ENCODE assay signal across 9 cellular contexts in the genomic region with DNA sequence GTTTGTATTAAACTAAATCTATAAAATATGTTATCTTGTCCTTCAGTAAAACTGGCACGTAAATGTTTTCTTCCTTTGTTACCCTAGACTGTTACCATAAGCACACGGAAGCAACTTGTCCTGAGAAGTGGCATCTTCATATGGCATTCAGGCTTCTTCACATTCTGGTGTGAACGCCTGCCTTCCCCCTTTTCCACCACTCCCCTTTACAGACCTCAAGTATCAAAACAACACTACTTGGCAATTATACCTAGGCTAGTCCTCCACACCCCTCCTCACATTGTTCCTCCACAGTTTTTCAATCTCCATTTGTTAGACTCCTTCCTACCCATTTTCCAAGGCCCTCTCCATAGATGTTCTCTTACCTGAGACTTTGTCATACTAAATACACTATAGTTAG. TPM values are rescaled to one million over a fixed set of nuclear protein-coding genes. Genes with fewer than 3 reads are reported as not detected.
A peak's percentile ranks its signal among the peaks of the same experiment; 100 is the strongest.
DNase-seq lines count a peak whose midpoint lies in the region; ATAC-seq and TF ChIP-seq lines count a peak whose summit lies in the region.
"Had no signal": no experiment of that assay in that cellular context is flagged by ENCODE, and none has a peak within 500 bp of the region (broad histone marks: within the 10 kb centered on the region; RNA-seq: fewer than 3 reads in every experiment).

No MANE protein-coding gene starts in this region.

- H3K27ac ChIP-seq in PC-3 (ENCODE audit: low read length) = no peak overlapping the region
- peak overlapping the region; percentile 93 for H3K27ac ChIP-seq in epithelial cell of prostate
- H3K27ac ChIP-seq in rectal smooth muscle tissue (ENCODE audit: low read depth, low read length) = peak overlapping the region; percentile 95

- TF ChIP-seq CTCF in PC-3 (conservative IDR thresholded peaks at IDR 0.05; ENCODE audit: low read depth, low read length) = no peak

- H3K27me3 ChIP-seq in PC-3 (ENCODE audit: low read length) (no peaks in the 10 kb centered on the region), rectal smooth muscle tissue (ENCODE audit: control insufficient read depth, insufficient read depth, low read length) (no peaks in the 10 kb centered on the region)

- H3K4me1 ChIP-seq in PC-3 (ENCODE audit: insufficient read depth, low read length) (peaks cover 6% of the 10 kb centered on the region; the same call in 1 of the 2 replicates), rectal smooth muscle tissue (ENCODE audit: control insufficient read depth, insufficient read depth, low read length) (peaks cover 24% of the 10 kb centered on the region)

- H3F3A ChIP-seq in PC-3 (ENCODE audit: low read length, unreplicated experiment) = no peaks in the 10 kb centered on the region

- H3K9me3 ChIP-seq in PC-3 (ENCODE audit: low read length) = no peaks in the 10 kb centered on the region

- intact Hi-C loops in PC-3 (cut with micrococcal nuclease) = loop anchor here (10.0 kb wide), 1 partner anchor 370 kb away; a partner anchor contains a TSS

- DNase-seq in PC-3 = no peak
- no peak for DNase-seq in epithelial cell of prostate (ENCODE audit: low read depth, low spot score)
- DNase-seq in activated CD4-positive, CD25-positive, alpha-beta regulatory T cell treated with anti-CD3 and anti-CD28 coated beads, Interleukin-2, amount 50 U/mL, for 72 hours = no peak
- no peak for DNase-seq in NCI-H2171 treated with DMSO at 0.1 percent for 48 hours (lab: John Stamatoyannopoulos, UW)
- no peak for DNase-seq in D341Med (ENCODE audit: low spot score)
- DNase-seq in DMS53 (lab: John Stamatoyannopoulos, UW) = no peak
- DNase-seq: NCI-H510A treated with DMSO at 0.1 percent for 48 hours had no signal

- H3K36me3 ChIP-seq in PC-3 (ENCODE audit: low read depth, low read length) = no peaks in the 10 kb centered on the region
- H3K36me3 ChIP-seq in rectal smooth muscle tissue (ENCODE audit: control insufficient read depth, insufficient read depth, low read length) = no peaks in the 10 kb centered on the region

- POLR2A ChIA-PET in PC-3 (lab: Charles Lee; ENCODE audit: unreplicated experiment) = no interaction called here

- H3K4me3 ChIP-seq in GM08714 (ENCODE audit: low read length) (peak overlapping the region; percentile 88), PC-3 (ENCODE audit: low read length) (peak overlapping the region; percentile 84), rectal smooth muscle tissue (ENCODE audit: low read length) (peak overlapping the region; percentile 94)

- BruUV-seq in PC-3 (replicated peaks; lab: Mats Ljungman, UMichigan) = no TSS peak

- peak overlapping the region; percentile 77 for H3K4me2 ChIP-seq in PC-3 (ENCODE audit: low read length)

- H3K9ac ChIP-seq in PC-3 (ENCODE audit: low read length) (no peak overlapping the region), rectal smooth muscle tissue (ENCODE audit: low read length) (no peak overlapping the region)

- CTCF ChIA-PET in PC-3 (lab: Charles Lee) = no interaction called here

- no peak for ATAC-seq in PC-3

- peaks cover 69% of the 10 kb centered on the region for H3K79me2 ChIP-seq in PC-3 (ENCODE audit: low read length)

- no peak overlapping the region for H2AFZ ChIP-seq in PC-3 (ENCODE audit: low read length)

- H4K20me1 ChIP-seq in PC-3 (ENCODE audit: low read length) = peaks cover 18% of the 10 kb centered on the region; the same call in 1 of the 2 replicates

- H3K9me2 ChIP-seq in PC-3 (replicated peaks; ENCODE audit: low read length) = no peaks in the 10 kb centered on the region

RNA-seq across cellular contexts. Expression of a gene that starts 2.9 kb away (rescaled TPM):
- total RNA-seq in PC-3 (2014; rRNA removed) = 13.2 and 15.8 TPM in 2 replicates
